8 cellular contexts compared by ENCODE assay signal in the genomic region with DNA sequence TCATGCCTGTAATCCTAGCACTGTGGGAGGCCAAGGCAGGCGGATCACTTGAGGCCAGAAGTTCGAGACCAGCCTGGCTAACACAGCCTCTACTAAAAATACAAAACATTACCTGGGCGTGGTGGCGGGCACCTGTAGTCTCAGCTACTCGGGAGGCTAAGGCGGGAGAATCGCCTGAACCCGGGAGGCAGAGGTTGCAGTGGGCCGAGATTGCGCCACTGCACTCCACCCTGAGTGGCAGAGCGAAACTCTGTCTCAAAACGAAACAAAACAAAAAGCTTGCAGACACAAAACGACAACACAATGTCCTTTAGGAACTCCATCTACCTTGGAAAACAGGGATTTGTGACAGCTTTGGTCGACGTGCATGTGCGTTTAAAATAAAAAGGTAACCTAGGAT. TPM values are rescaled to one million over a fixed set of nuclear protein-coding genes. Genes with fewer than 3 reads are reported as not detected.
DNase-seq lines count a peak whose midpoint lies in the region; ATAC-seq and TF ChIP-seq lines count a peak whose summit lies in the region.

No MANE protein-coding gene starts in this region.

- H3K4me3 ChIP-seq in right cardiac atrium (ENCODE audit: low read length): peak overlapping the region; percentile 90
- peak overlapping the region; percentile 97 to 100 (median 100) for H3K4me3 ChIP-seq in breast epithelium
- peak overlapping the region; percentile 87 to 90 for H3K4me3 ChIP-seq in muscle layer of duodenum (ENCODE audit: low read depth in 1 of 2, low read length in 2 of 2)
- peak overlapping the region in 1 of 2 donors; percentile 92 for H3K4me3 ChIP-seq in vagina

- DNase-seq in right cardiac atrium (peak in 1 of 3 donors; percentile 49), Right ventricle myocardium inferior (ENCODE audit: missing footprints) (no peak), breast epithelium (ENCODE audit: low spot score in 2 of 2) (no peak), vagina (ENCODE audit: extremely low spot score in 2 of 2) (no peak), NCI-H524 treated with DMSO at 0.1 percent for 48 hours (lab: John Stamatoyannopoulos, UW) (no peak), NCI-H446 (lab: John Stamatoyannopoulos, UW) (no peak)

- H3K4me1 ChIP-seq in right cardiac atrium (ENCODE audit: control insufficient read depth, insufficient read depth, low read length): peaks cover 1% of the 10 kb centered on the region
- H3K4me1 ChIP-seq in breast epithelium: peaks cover 0 to 4% of the 10 kb centered on the region in 2 donors
- H3K4me1 ChIP-seq in muscle layer of duodenum (ENCODE audit: control insufficient read depth in 1 of 2, insufficient read depth in 2 of 2, low read length in 2 of 2): peaks cover 9 to 19% of the 10 kb centered on the region in 2 donors
- H3K4me1 ChIP-seq in vagina: peaks cover 31% of the 10 kb centered on the region

- 75% methylated on average over 16 of the region's 16 CpGs for WGBS in right cardiac atrium

- H3K9me3 ChIP-seq in right cardiac atrium (ENCODE audit: control insufficient read depth, low read length) (no peaks in the 10 kb centered on the region), breast epithelium (no peaks in the 10 kb centered on the region), muscle layer of duodenum (ENCODE audit: control insufficient read depth in 1 of 2, low read length in 2 of 2) (no peaks in the 10 kb centered on the region), vagina (no peaks in the 10 kb centered on the region)

- ATAC-seq in right cardiac atrium (no peak), Right ventricle myocardium inferior (no peak), HG03108 (IDR thresholded peaks at IDR 0.05; ENCODE audit: unreplicated experiment) (no peak)

- TF ChIP-seq CTCF in breast epithelium (IDR thresholded peaks at IDR 0.05): no peak
- no peak for TF ChIP-seq CTCF in vagina (IDR thresholded peaks at IDR 0.05)

- H3K27me3 ChIP-seq in right cardiac atrium (ENCODE audit: control insufficient read depth, insufficient read depth) (no peaks in the 10 kb centered on the region), breast epithelium (no peaks in the 10 kb centered on the region), muscle layer of duodenum (ENCODE audit: low read depth, low read length) (no peaks in the 10 kb centered on the region), vagina (no peaks in the 10 kb centered on the region)

- peak overlapping the region; percentile 71 for H3K27ac ChIP-seq in right cardiac atrium (ENCODE audit: low read length)
- H3K27ac ChIP-seq in breast epithelium: peak overlapping the region; percentile 100
- peak overlapping the region; percentile 91 for H3K27ac ChIP-seq in muscle layer of duodenum (ENCODE audit: low read length)
- H3K27ac ChIP-seq in vagina: peak overlapping the region; percentile 100

- H3K36me3 ChIP-seq in breast epithelium (no peaks in the 10 kb centered on the region), muscle layer of duodenum (ENCODE audit: control insufficient read depth in 1 of 2, insufficient read depth in 2 of 2, low read length in 2 of 2) (peaks cover 0 to 8% of the 10 kb centered on the region in 2 donors), vagina (no peaks in the 10 kb centered on the region)

- intact Hi-C loops in right cardiac atrium (cut with DNase I): no loop called here
- intact Hi-C loops in Right ventricle myocardium inferior (cut with DNase I): loop anchor here (10.0 kb wide), 2 partner anchors 130 kb away; no protein-coding TSS in a partner anchor
- intact Hi-C loops in breast epithelium (cut with DNase I; ENCODE audit: low total_unique reads): loop anchor here (2.0 kb wide), 1 partner anchor 66 kb away; no protein-coding TSS in a partner anchor
- intact Hi-C loops in vagina (cut with DNase I): no loop called here

- TF ChIP-seq POLR2A in breast epithelium (IDR thresholded peaks at IDR 0.05): no peak
- TF ChIP-seq POLR2A in vagina (IDR thresholded peaks at IDR 0.05): no peak

RNA-seq across cellular contexts. Expression of a gene that starts 0.7 kb away (rescaled TPM):
- total RNA-seq in right cardiac atrium: 100 to 1,000 TPM; 105 to 179 (median 160) TPM
- polyA plus RNA-seq in right cardiac atrium: 44.4 TPM
- total RNA-seq in Right ventricle myocardium inferior: 228 TPM
- total RNA-seq in breast epithelium: 100 to 1,000 TPM; 108 to 184 (median 129) TPM
- total RNA-seq in vagina: 53.5 TPM

Comparison
In these comparisons a context has a peak if more than half of its experiments do, and no peak if none do; other contexts are left out.
1. intact Hi-C loops: an anchor here in Right ventricle myocardium inferior (10.0 kb wide) and breast epithelium (2.0 kb wide); none called in right cardiac atrium and vagina.